1 cellular context compared by ENCODE assay signal in the genomic region with DNA sequence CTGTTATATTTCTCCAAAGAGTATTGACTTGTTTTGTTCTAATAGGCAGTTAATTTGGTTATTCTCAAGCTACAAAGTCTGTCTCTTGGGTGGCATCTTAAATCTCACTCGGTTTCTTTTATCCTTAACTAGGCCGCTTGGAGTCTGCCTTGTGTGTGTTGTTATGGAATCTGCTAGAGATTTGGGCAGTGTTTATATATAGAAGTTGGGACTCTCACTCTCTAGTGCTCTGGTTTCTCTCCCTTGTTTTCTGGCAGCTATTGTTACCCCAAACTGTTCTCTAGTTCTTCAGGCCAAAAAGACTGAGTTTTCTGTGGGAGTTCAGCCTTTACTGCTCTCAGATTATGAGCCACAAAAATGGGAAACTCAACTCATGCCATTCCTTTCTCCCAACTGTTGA.
TF ChIP-seq lines count a peak whose summit lies in the region.

No MANE protein-coding gene starts in this region.

TF ChIP-seq in HepG2, 621 proteins besides CTCF, POLR2A, EP300 and RAD21 (continued from another document):
- TF ChIP-seq, protein P1, sequence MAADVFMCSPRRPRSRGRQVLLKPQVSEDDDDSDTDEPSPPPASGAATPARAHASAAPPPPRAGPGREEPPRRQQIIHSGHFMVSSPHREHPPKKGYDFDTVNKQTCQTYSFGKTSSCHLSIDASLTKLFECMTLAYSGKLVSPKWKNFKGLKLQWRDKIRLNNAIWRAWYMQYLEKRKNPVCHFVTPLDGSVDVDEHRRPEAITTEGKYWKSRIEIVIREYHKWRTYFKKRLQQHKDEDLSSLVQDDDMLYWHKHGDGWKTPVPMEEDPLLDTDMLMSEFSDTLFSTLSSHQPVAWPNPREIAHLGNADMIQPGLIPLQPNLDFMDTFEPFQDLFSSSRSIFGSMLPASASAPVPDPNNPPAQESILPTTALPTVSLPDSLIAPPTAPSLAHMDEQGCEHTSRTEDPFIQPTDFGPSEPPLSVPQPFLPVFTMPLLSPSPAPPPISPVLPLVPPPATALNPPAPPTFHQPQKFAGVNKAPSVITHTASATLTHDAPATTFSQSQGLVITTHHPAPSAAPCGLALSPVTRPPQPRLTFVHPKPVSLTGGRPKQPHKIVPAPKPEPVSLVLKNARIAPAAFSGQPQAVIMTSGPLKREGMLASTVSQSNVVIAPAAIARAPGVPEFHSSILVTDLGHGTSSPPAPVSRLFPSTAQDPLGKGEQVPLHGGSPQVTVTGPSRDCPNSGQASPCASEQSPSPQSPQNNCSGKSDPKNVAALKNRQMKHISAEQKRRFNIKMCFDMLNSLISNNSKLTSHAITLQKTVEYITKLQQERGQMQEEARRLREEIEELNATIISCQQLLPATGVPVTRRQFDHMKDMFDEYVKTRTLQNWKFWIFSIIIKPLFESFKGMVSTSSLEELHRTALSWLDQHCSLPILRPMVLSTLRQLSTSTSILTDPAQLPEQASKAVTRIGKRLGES (CRISPR knock-in tag; IDR thresholded peaks at IDR 0.05; ENCODE audit: borderline replicate concordance), result no peak
- TF ChIP-seq NAIF1 (CRISPR knock-in tag; IDR thresholded peaks at IDR 0.05; ENCODE audit: borderline replicate concordance), result peak; percentile 24; the same call in 1 of the 2 replicates
